Comparison of ENCODE assay signal across 8 cellular contexts in the genomic region with DNA sequence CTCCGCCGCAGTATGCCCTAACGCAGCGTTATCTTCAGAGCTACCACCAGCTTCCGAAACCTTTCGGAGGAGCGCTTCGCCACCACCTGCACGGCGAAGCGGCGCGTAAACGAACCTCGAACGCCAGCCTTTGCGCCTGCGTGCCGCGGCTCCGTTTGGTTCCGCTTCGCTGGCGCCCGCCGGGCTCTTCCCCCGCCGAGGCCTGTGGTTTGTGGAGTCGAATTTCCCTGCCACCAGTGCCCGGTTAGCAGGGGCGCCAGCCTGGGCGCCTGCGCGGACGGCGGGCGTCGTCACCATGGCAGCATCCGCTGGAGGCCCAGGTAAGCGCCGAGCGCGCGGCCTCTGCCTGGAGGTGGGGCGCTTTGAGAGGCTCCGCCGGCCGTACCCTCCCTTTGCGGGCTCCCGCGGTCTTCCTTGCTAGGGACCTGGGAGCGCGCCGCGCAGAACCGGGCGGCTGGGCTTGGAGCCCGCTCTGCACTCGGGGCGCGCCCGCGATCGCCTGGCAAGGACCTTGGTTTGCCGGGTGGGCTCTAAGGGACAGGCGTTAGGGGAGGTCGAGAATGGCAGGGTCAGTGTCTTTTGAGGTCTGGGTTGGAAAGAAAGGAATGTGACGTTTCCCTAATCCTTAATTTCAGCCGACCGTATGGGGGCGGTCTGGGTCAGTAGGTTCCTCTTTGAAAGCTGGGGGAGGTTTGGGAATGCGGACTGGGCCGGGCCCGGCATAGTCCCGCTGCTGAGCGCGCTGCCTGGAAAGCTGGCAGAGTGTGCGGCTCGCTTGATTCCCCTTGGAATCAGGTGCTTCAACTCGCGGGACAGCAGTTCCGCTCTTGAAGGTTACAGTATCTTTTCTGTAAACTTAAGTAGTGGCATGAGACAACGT. TPM values are rescaled to one million over a fixed set of nuclear protein-coding genes. Genes with fewer than 3 reads are reported as not detected.
DNase-seq lines count a peak whose midpoint lies in the region; ATAC-seq and TF ChIP-seq lines count a peak whose summit lies in the region.

Gene FAM151B (plus strand): TSS at position 272 of the 880 bp plus-strand sequence. CDS start 24 bp downstream, at position 296.

- peaks cover 0 to 18% (median 0%) of the 10 kb centered on the region in 7 donors for H3K27me3 ChIP-seq in spleen (replicated peaks in 1 of 7)

- peak in 2 of 11 experiments; percentile 6 to 7 for TF ChIP-seq CTCF in spleen (IDR thresholded peaks at IDR 0.05 in 8 of 11, conservative IDR thresholded peaks at IDR 0.05 in 3 of 11)

- H3K27ac ChIP-seq in spleen, result peak within 1 kb of the TSS; percentile 5 to 89 (median 82)

- peak; percentile 47 for TF ChIP-seq POLR2A in GM18951 (IDR thresholded peaks at IDR 0.05; ENCODE audit: extremely low read depth, insufficient read depth, insufficient read length)
- no peak for TF ChIP-seq POLR2A in spleen (IDR thresholded peaks at IDR 0.05)

- H3K4me1 ChIP-seq in spleen, result peaks cover 0 to 31% (median 19%) of the 10 kb centered on the region in 6 donors

- peaks cover 0 to 1% (median 0%) of the 10 kb centered on the region in 6 donors for H3K36me3 ChIP-seq in spleen

- peak; percentile 91 for ATAC-seq in HG03196 (IDR thresholded peaks at IDR 0.05; ENCODE audit: unreplicated experiment)
- ATAC-seq in activated CD4-positive, CD25-positive, alpha-beta regulatory T cell treated with anti-CD3 and anti-CD28 coated beads, Interleukin-2, amount 50 U/mL, for 24 hours, result peak; percentile 80 to 82

- intact Hi-C loops in spleen (cut with DNase I; ENCODE audit: low total_unique reads), result loop anchor here (10.0 kb wide), 1 partner anchor 187 kb away; no protein-coding TSS in a partner anchor

- DNase-seq in AG08396 (ENCODE audit: low spot score) (peak; percentile 93), NCI-H2227 treated with DMSO at 0.1 percent for 48 hours (lab: John Stamatoyannopoulos, UW) (peak; percentile 97), cerebellar cortex (ENCODE audit: low spot score) (peak; percentile 93), islet precursor cell (peak; percentile 98), spleen (peak; percentile 94)

- H3K4me3 ChIP-seq in spleen, result peak within 1 kb of the TSS; percentile 44 to 83 (median 71)

- in situ Hi-C loops in GM18951 (cut with MboI; ENCODE audit: low sequenced_read_pairs, unreplicated experiment), result no loop called here

- H3K9me3 ChIP-seq in spleen, result peaks cover under 1 to 18% (median 13%) of the 10 kb centered on the region in 8 donors

- 1 to 2% (median 1%) methylated on average over 43 to 83 of the region's 83 CpGs for WGBS in spleen, 5 donors

RNA-seq across cellular contexts. Expression of gene FAM151B, which starts in this region (rescaled TPM):
- 1 to 10 TPM; 2.0 to 6.6 (median 3.5) TPM for total RNA-seq in spleen
- under 1 TPM; 0.35 to 0.70 (median 0.44) TPM for polyA plus RNA-seq in spleen

Comparison
In these comparisons a context has a peak if more than half of its experiments do, and no peak if none do; other contexts are left out.
1. Peak in every context shown above with its lines: DNase-seq, ATAC-seq, H3K4me3 ChIP-seq and H3K27ac ChIP-seq.